In genomic region chr7:28157311-28157710, GRCh38 we compare ENCODE assay signal across 22 cellular contexts.
"Had no signal": no experiment of that assay in that cellular context is flagged by ENCODE, and none has a peak within 500 bp of the region (broad histone marks: within the 10 kb centered on the region; RNA-seq: fewer than 3 reads in every experiment).

No MANE protein-coding gene starts in this region.

- H3K27ac ChIP-seq: left ventricle myocardium inferior, stomach, testis, upper lobe of right lung had no signal

- FAIRE-seq: kidney had no signal

- H3K4me3 ChIP-seq: left ventricle myocardium inferior, mucosa of descending colon, stomach, testis, upper lobe of right lung had no signal

- H3K27me3 Mint-ChIP-seq: brain had no signal

- ATAC-seq: activated CD8-positive, alpha-beta T cell treated with anti-CD3 and anti-CD28 coated beads, Interleukin-2, amount 10 ng/mL, durations not matched to agents 7 days and 5 days; activated naive CD4-positive, alpha-beta T cell treated with anti-CD3 and anti-CD28 coated beads, Interleukin-2, amount 50 U/mL, for 72 hours; mucosa of descending colon; upper lobe of right lung; WTC11 had no signal

- H3K9me3 Mint-ChIP-seq: nephron; T-helper 1 cell treated with Interleukin-12 subunit alpha and Interleukin-12 subunit beta and Interleukin-4 antibody, amounts not matched to agents 30 μg/mL and 1 μg/mL, for 36 hours; WTC11 had no signal

- H3K27me3 ChIP-seq: stomach, testis, upper lobe of right lung had no signal

- H3K4me3 Mint-ChIP-seq: activated CD8-positive, alpha-beta T cell treated with anti-CD3 and anti-CD28 coated beads, Interleukin-2, amount 10 ng/mL, durations not matched to agents 7 days and 5 days; brain; nephron; T-helper 1 cell treated with Interleukin-12 subunit alpha and Interleukin-12 subunit beta and Interleukin-4 antibody, amounts not matched to agents 30 μg/mL and 1 μg/mL, for 36 hours; WTC11 had no signal

- DNase-seq: activated CD4-positive, alpha-beta T cell treated with anti-CD3 and anti-CD28 coated beads for 48 hours; activated CD8-positive, alpha-beta memory T cell treated with anti-CD3 and anti-CD28 coated beads, Interleukin-2, amount 50 U/mL, for 4 hours; activated CD8-positive, alpha-beta T cell treated with anti-CD3 and anti-CD28 coated beads, Interleukin-2, amount 10 ng/mL, durations not matched to agents 7 days and 5 days; activated gamma-delta T cell; activated T-cell treated with anti-CD3 and anti-CD28 coated beads, Interleukin-2, amount 50 U/mL, for 48 hours; amygdala; effector memory CD4-positive, alpha-beta T cell; foreskin fibroblast; hippocampal formation; kidney; left ventricle myocardium inferior; mucosa of descending colon; nucleus accumbens; right cardiac atrium; stomach; testis; upper lobe of right lung had no signal

- H3K9me3 ChIP-seq: left ventricle myocardium inferior, mucosa of descending colon, stomach, testis, upper lobe of right lung had no signal

- H3K36me3 ChIP-seq: left ventricle myocardium inferior, stomach, upper lobe of right lung had no signal

- H3K27ac Mint-ChIP-seq: activated CD8-positive, alpha-beta T cell treated with anti-CD3 and anti-CD28 coated beads, Interleukin-2, amount 10 ng/mL, durations not matched to agents 7 days and 5 days; activated naive CD4-positive, alpha-beta T cell treated with anti-CD3 and anti-CD28 coated beads, Interleukin-2, amount 50 U/mL, for 72 hours; brain; nephron; T-helper 1 cell treated with Interleukin-12 subunit alpha and Interleukin-12 subunit beta and Interleukin-4 antibody, amounts not matched to agents 30 μg/mL and 1 μg/mL, for 36 hours; WTC11 had no signal
